ENCODE assay signal across 23 cellular contexts in genomic region chr1:88451856-88452255, GRCh38.
"Had no signal": no experiment of that assay in that cellular context is flagged by ENCODE, and none has a peak within 500 bp of the region (broad histone marks: within the 10 kb centered on the region; RNA-seq: fewer than 3 reads in every experiment).

No MANE protein-coding gene starts in this region.

- H3K27ac ChIP-seq: ascending aorta, SJSA1 had no signal

- DNase-seq: activated CD4-positive, alpha-beta T cell treated with anti-CD3 and anti-CD28 coated beads for 36 hours; activated CD4-positive, alpha-beta T cell treated with anti-CD3 and anti-CD28 coated beads, Interleukin-2, amount 10 ng/mL, durations not matched to agents 7 days and 5 days; activated CD4-positive, alpha-beta T cell treated with anti-CD3 and anti-CD28 coated beads, Interleukin-2, amount 50 U/mL, for 48 hours; activated CD8-positive, alpha-beta T cell treated with anti-CD3 and anti-CD28 coated beads, Interleukin-2, amount 10 ng/mL, durations not matched to agents 7 days and 5 days; activated gamma-delta T cell; activated naive CD4-positive, alpha-beta T cell treated with Interleukin-2 at 50 U/mL for 16 hours; activated naive CD8-positive, alpha-beta T cell treated with anti-CD3 and anti-CD28 coated beads, Interleukin-2, amount 10 ng/mL, durations not matched to agents 7 days and 5 days; activated T-cell treated with anti-CD3 and anti-CD28 coated beads, Interleukin-2, amount 50 U/mL, for 24 hours; Karpas-422; NCI-H1092; NCI-H1436 treated with DMSO at 0.1 percent for 48 hours; NCI-H1694 treated with DMSO at 0.1 percent for 48 hours; NCI-H2029; NCI-H345; NCI-H524 treated with DMSO at 0.1 percent for 48 hours; SHP77 treated with DMSO at 0.1 percent for 48 hours; SK-N-SH had no signal

- H3K27me3 ChIP-seq: ascending aorta, SJSA1 had no signal

- H3K4me3 ChIP-seq: ascending aorta, K562, SJSA1 had no signal

- ATAC-seq: activated CD4-positive, alpha-beta T cell treated with anti-CD3 and anti-CD28 coated beads for 36 hours; activated CD4-positive, CD25-positive, alpha-beta regulatory T cell treated with anti-CD3 and anti-CD28 coated beads, Interleukin-2, amount 50 U/mL, for 24 hours; activated CD8-positive, alpha-beta T cell treated with anti-CD3 and anti-CD28 coated beads, Interleukin-2, amount 10 ng/mL, durations not matched to agents 7 days and 5 days; K562; Panc1; WTC11 had no signal
